Comparison of ENCODE assay signal across 19 cellular contexts in the genomic region with DNA sequence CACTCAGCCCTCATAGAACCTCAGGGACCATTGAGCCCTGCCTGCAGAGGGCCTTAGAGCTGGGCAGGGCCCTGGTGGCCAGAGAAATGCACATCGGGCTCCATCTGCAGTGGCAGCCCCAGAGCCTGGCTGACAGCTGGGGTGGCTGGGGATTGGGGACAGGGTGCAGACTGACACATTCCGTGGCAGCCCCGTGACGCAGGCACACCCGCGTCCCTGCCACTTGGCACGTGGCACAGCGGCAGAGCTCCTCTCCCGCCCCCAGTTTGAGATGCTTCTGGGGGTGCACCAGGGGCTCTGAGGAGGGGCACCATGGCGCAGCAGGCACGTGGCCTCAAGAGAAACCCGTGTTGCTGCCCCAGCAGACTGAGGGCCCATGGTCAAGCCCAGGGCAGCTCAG. TPM values are rescaled to one million over a fixed set of nuclear protein-coding genes. Genes with fewer than 3 reads are reported as not detected.
A peak's percentile ranks its signal among the peaks of the same experiment; 100 is the strongest.
DNase-seq lines count a peak whose midpoint lies in the region; ATAC-seq, FAIRE-seq and TF ChIP-seq lines count a peak whose summit lies in the region.
"Had no signal": no experiment of that assay in that cellular context is flagged by ENCODE, and none has a peak within 500 bp of the region (broad histone marks: within the 10 kb centered on the region; RNA-seq: fewer than 3 reads in every experiment).

No MANE protein-coding gene starts in this region.

- POLR2A ChIA-PET in HepG2 (lab: Yijun Ruan, JAX), result no interaction called here

- WGBS in HepG2 (ENCODE audit: low lambda C conversion rate), result no CpG with 5 or more reads among the region's 12 CpGs
- 0% methylated on average over 1 of the region's 12 CpGs for WGBS in right lobe of liver (ENCODE audit: insufficient coverage, low coverage, low lambda C conversion rate, missing lambda C conversion rate)
- WGBS in ovary, 3 donors, result 72 to 75% (median 75%) methylated on average over 7 to 12 of the region's 12 CpGs

- no peak overlapping the region for H3K4me2 ChIP-seq in HepG2 (ENCODE audit: low read depth, low read length)
- H3K4me2 ChIP-seq: BLaER1 had no signal

- in situ Hi-C loops in HepG2 (cut with HindIII; ENCODE audit: extremely low pct_ligation_motif_present, low pct_unique_long_range_greater_than_20kb), result no loop called here
- in situ Hi-C loops in HAP-1 (cut with MboI; ENCODE audit: low sequenced_read_pairs), result no loop called here

- H3K27ac ChIP-seq in HepG2 (ENCODE audit: extremely low read length, insufficient read depth, low read length), result no peak overlapping the region
- no peak overlapping the region for H3K27ac ChIP-seq in right lobe of liver
- H3K27ac ChIP-seq in caudate nucleus (ENCODE audit: low read depth, low read length), result peak overlapping the region; percentile 70
- H3K27ac ChIP-seq in ovary, result no peak overlapping the region
- H3K27ac ChIP-seq: BLaER1 had no signal

- no peak for FAIRE-seq in HepG2 (lab: Jason Lieb, UNC)
- FAIRE-seq: GM19239, HTR-8/SVneo had no signal

- H4K20me1 ChIP-seq in HepG2 (ENCODE audit: insufficient read depth, low read length), result peaks cover 3% of the 10 kb centered on the region; the same call in 1 of the 2 replicates

- TF ChIP-seq POLR2A in HepG2 (IDR thresholded peaks at IDR 0.05; ENCODE audit: insufficient read depth in 1 of 2, low read depth in 2 of 2, low read length in 2 of 2) (no peak), right lobe of liver (IDR thresholded peaks at IDR 0.05) (no peak), ovary (IDR thresholded peaks at IDR 0.05) (no peak)

- no peaks in the 10 kb centered on the region for H3K9me3 ChIP-seq in HepG2 (ENCODE audit: low read length)
- H3K9me3 ChIP-seq in right lobe of liver, result no peaks in the 10 kb centered on the region
- H3K9me3 ChIP-seq in ovary, result no peaks in the 10 kb centered on the region
- H3K9me3 ChIP-seq in HAP-1, result no peaks in the 10 kb centered on the region
- H3K9me3 ChIP-seq: BLaER1, Caco-2 had no signal

- H2AFZ ChIP-seq in HepG2 (ENCODE audit: low read length), result no peak overlapping the region

- TF ChIP-seq EP300 in HepG2 (IDR thresholded peaks at IDR 0.05; ENCODE audit: low read depth in 2 of 2, low read length in 2 of 2) (no peak), HepG2 (CRISPR knock-in tag; IDR thresholded peaks at IDR 0.05; ENCODE audit: borderline replicate concordance) (no peak), ovary (IDR thresholded peaks at IDR 0.05) (no peak)

- TF ChIP-seq RAD21 in HepG2 (CRISPR knock-in tag; IDR thresholded peaks at IDR 0.05), result no peak

- DNase-seq in HepG2 (ENCODE audit: low spot score) (no peak), right lobe of liver (no peak), caudate nucleus (lab: John Stamatoyannopoulos, UW) (peak in 45 of 61 donors; percentile 21 to 89 (median 56)), head of caudate nucleus (peak in 41 of 42 donors; percentile 54 to 93 (median 79)), ovary (no peak), HAP-1 (ENCODE audit: low spot score in 2 of 2) (no peak), MV-4-11 (lab: John Stamatoyannopoulos, UW) (no peak), NOMO-1 treated with DMSO at 0.1 percent for 48 hours (lab: John Stamatoyannopoulos, UW; ENCODE audit: unreplicated experiment) (no peak)
- DNase-seq: 8988T; AML-193; Caco-2; CD8-positive, alpha-beta memory T cell; DMS53; GF-D8; GOT3; HCEC 1CT had no signal

- ATAC-seq in HepG2 (peak; percentile 11; the same call in 1 of the 3 replicates), right lobe of liver (no peak)

- no peak overlapping the region for H3K9ac ChIP-seq in HepG2 (ENCODE audit: insufficient read depth, low read depth, low read length)
- H3K9ac ChIP-seq: BLaER1 had no signal

- CTCF ChIA-PET in HepG2 (lab: Yijun Ruan, JAX; ENCODE audit: low intra/inter-chr PET ratio, low total read pairs), result no interaction called here

- no TSS peak for BruUV-seq in HepG2 (replicated peaks; lab: Mats Ljungman, UMichigan)

- H3K4me3 ChIP-seq in HepG2 (replicated peaks in 1 of 3; ENCODE audit: insufficient read depth in 1 of 3, low read depth in 2 of 3, low read length in 3 of 3) (no peak overlapping the region), right lobe of liver (no peak overlapping the region), ovary (no peak overlapping the region), HAP-1 (no peak overlapping the region)
- H3K4me3 ChIP-seq: BLaER1 had no signal

- intact Hi-C loops in HepG2 (cut with micrococcal nuclease; ENCODE audit: unreplicated experiment), result no loop called here
- intact Hi-C loops in right lobe of liver (cut with DNase I), result no loop called here
- intact Hi-C loops in head of caudate nucleus (cut with DNase I), result no loop called here
- intact Hi-C loops in ovary (cut with DNase I), result no loop called here

- H3K27me3 ChIP-seq in HepG2 (ENCODE audit: control insufficient read depth in 1 of 2, insufficient read depth in 2 of 2, low read length in 2 of 2) (peaks cover 33 to 76% of the 10 kb centered on the region in 2 experiments), right lobe of liver (peaks cover 8 to 20% of the 10 kb centered on the region in 2 donors), ovary (peaks cover 7% of the 10 kb centered on the region), HAP-1 (ENCODE audit: low read depth) (peaks cover 39% of the 10 kb centered on the region)

- H3K79me2 ChIP-seq in HepG2 (ENCODE audit: insufficient read depth, low read length), result no peaks in the 10 kb centered on the region

- TF ChIP-seq CTCF in HepG2 (CRISPR knock-in tag; IDR thresholded peaks at IDR 0.05) (no peak), right lobe of liver (IDR thresholded peaks at IDR 0.05) (no peak), ovary (IDR thresholded peaks at IDR 0.05) (no peak)

- H3K36me3 ChIP-seq in HepG2 (replicated peaks in 1 of 2; ENCODE audit: control insufficient read depth in 1 of 2, insufficient read depth in 2 of 2, low read length in 2 of 2), result no peaks in the 10 kb centered on the region
- no peaks in the 10 kb centered on the region for H3K36me3 ChIP-seq in right lobe of liver
- no peaks in the 10 kb centered on the region for H3K36me3 ChIP-seq in ovary
- no peaks in the 10 kb centered on the region for H3K36me3 ChIP-seq in HAP-1 (replicated peaks)
- H3K36me3 ChIP-seq: BLaER1 had no signal

- H3K4me1 ChIP-seq in HepG2 (ENCODE audit: insufficient read depth, low read length) (no peaks in the 10 kb centered on the region), right lobe of liver (no peaks in the 10 kb centered on the region), ovary (ENCODE audit: insufficient read depth) (no peaks in the 10 kb centered on the region), HAP-1 (peaks cover 3% of the 10 kb centered on the region; the same call in 1 of the 2 replicates)

RNA-seq across cellular contexts. Expression of gene FBXL16, which starts 2.2 kb away (rescaled TPM):
- total RNA-seq in HepG2 (2016; rRNA removed; fragmentation: Illumina TruSeq; extraction: Trizol) (0.20 and 0.22 TPM in 2 replicates), right lobe of liver (1 to 10 TPM in 2 of 6 experiments, under 1 TPM in 1, not detected in 3; 0.05 to 2.3 (median 1.7) TPM), ovary (1 to 10 TPM in 4 of 7 donors, under 1 TPM in 2, not detected in 1; 0.48 to 2.5 (median 1.4) TPM)
- total RNA-seq in HepG2 (2016; cell fraction: cytosol; rRNA removed; fragmentation: Illumina TruSeq; extraction: Trizol; ENCODE audit: low read depth), result 0.10 TPM in 1 of 2 replicates, not detected in the other
- total RNA-seq in HepG2 (2016; cell fraction: insoluble cytoplasmic fraction; rRNA removed; fragmentation: Illumina TruSeq; extraction: Trizol), result 0.19 TPM in 1 of 2 replicates, not detected in the other
- 0.10 and 0.22 TPM in 2 replicates for total RNA-seq in HepG2 (2016; cell fraction: membrane; rRNA removed; fragmentation: Illumina TruSeq; extraction: Trizol)
- 0.19 TPM in 1 of 2 replicates, not detected in the other for total RNA-seq in HepG2 (2016; cell fraction: nucleus; rRNA removed; fragmentation: Illumina TruSeq; extraction: Trizol)
- polyA plus RNA-seq in HepG2 (2011; rRNA removed) (2.0 and 2.2 TPM in 2 replicates), ovary (under 1 TPM; 0.22 to 0.25 TPM)
- 1.6 and 3.1 TPM in 2 replicates for polyA plus RNA-seq in HepG2 (2011; cell fraction: cytosol; rRNA removed)
- polyA plus RNA-seq in HepG2 (2011; cell fraction: nucleus; rRNA removed), result 4.4 and 5.3 TPM in 2 replicates
- 2.8 and 5.8 TPM in 2 replicates for polyA plus RNA-seq in HepG2 (2012)
- polyA plus RNA-seq in HepG2 (2016; cell fraction: cytosol; fragmentation: Illumina TruSeq; extraction: Trizol; ENCODE audit: low read depth), result 0.14 and 2.9 TPM in 2 replicates
- 0.45 and 0.64 TPM in 2 replicates for polyA plus RNA-seq in HepG2 (2016; cell fraction: insoluble cytoplasmic fraction; fragmentation: Illumina TruSeq; extraction: Trizol; ENCODE audit: low read depth)
- polyA plus RNA-seq in HepG2 (2016; cell fraction: membrane; fragmentation: Illumina TruSeq; extraction: Trizol; ENCODE audit: low read depth), result 0.38 and 0.42 TPM in 2 replicates
- 0.35 and 0.36 TPM in 2 replicates for polyA plus RNA-seq in HepG2 (2016; cell fraction: nucleus; fragmentation: Illumina TruSeq; extraction: Trizol; ENCODE audit: insufficient read depth, low read depth)
- 4.1 and 8.8 TPM in 2 replicates for polyA minus RNA-seq in HepG2 (2011; rRNA and poly(A)+ RNA removed; ENCODE audit: low replicate concordance)
- polyA minus RNA-seq in HepG2 (2011; cell fraction: cytosol; rRNA and poly(A)+ RNA removed), result 1.8 and 2.7 TPM in 2 replicates
- 0.52 and 0.99 TPM in 2 replicates for polyA minus RNA-seq in HepG2 (2011; cell fraction: nucleus; rRNA and poly(A)+ RNA removed)

RNA-seq across cellular contexts. Expression of gene METRN, which starts 11.5 kb away (rescaled TPM):
- total RNA-seq in HepG2 (2016; rRNA removed; fragmentation: Illumina TruSeq; extraction: Trizol) (27.3 and 46.1 TPM in 2 replicates), right lobe of liver (10 to 100 TPM; 14.0 to 43.7 (median 26.2) TPM), ovary (10 to 100 TPM in 5 of 7 donors, 1 to 10 TPM in 2; 4.0 to 57.1 (median 15.7) TPM)
- 309 and 313 TPM in 2 replicates for total RNA-seq in HepG2 (2016; cell fraction: cytosol; rRNA removed; fragmentation: Illumina TruSeq; extraction: Trizol; ENCODE audit: low read depth)
- 32.7 and 50.4 TPM in 2 replicates for total RNA-seq in HepG2 (2016; cell fraction: insoluble cytoplasmic fraction; rRNA removed; fragmentation: Illumina TruSeq; extraction: Trizol)
- total RNA-seq in HepG2 (2016; cell fraction: membrane; rRNA removed; fragmentation: Illumina TruSeq; extraction: Trizol), result 215 and 243 TPM in 2 replicates
- 17.9 and 18.8 TPM in 2 replicates for total RNA-seq in HepG2 (2016; cell fraction: nucleus; rRNA removed; fragmentation: Illumina TruSeq; extraction: Trizol)
- polyA plus RNA-seq in HepG2 (2011; rRNA removed) (25.5 and 34.0 TPM in 2 replicates), ovary (1 to 10 TPM in 1 of 2 donors, under 1 TPM in 1; 0.40 to 5.6 TPM)
- polyA plus RNA-seq in HepG2 (2011; cell fraction: cytosol; rRNA removed), result 9.2 and 47.6 TPM in 2 replicates
- 25.3 and 25.6 TPM in 2 replicates for polyA plus RNA-seq in HepG2 (2011; cell fraction: nucleus; rRNA removed)
- polyA plus RNA-seq in HepG2 (2012), result 6.0 and 9.7 TPM in 2 replicates
- polyA plus RNA-seq in HepG2 (2016; cell fraction: cytosol; fragmentation: Illumina TruSeq; extraction: Trizol; ENCODE audit: low read depth), result 285 and 311 TPM in 2 replicates
- 25.1 and 30.0 TPM in 2 replicates for polyA plus RNA-seq in HepG2 (2016; cell fraction: insoluble cytoplasmic fraction; fragmentation: Illumina TruSeq; extraction: Trizol; ENCODE audit: low read depth)
- 167 and 188 TPM in 2 replicates for polyA plus RNA-seq in HepG2 (2016; cell fraction: membrane; fragmentation: Illumina TruSeq; extraction: Trizol; ENCODE audit: low read depth)
- 32.0 and 38.6 TPM in 2 replicates for polyA plus RNA-seq in HepG2 (2016; cell fraction: nucleus; fragmentation: Illumina TruSeq; extraction: Trizol; ENCODE audit: insufficient read depth, low read depth)
- 4.1 and 35.6 TPM in 2 replicates for polyA minus RNA-seq in HepG2 (2011; rRNA and poly(A)+ RNA removed; ENCODE audit: low replicate concordance)
- polyA minus RNA-seq in HepG2 (2011; cell fraction: cytosol; rRNA and poly(A)+ RNA removed), result 14.3 and 15.0 TPM in 2 replicates
- polyA minus RNA-seq in HepG2 (2011; cell fraction: nucleus; rRNA and poly(A)+ RNA removed), result 4.4 and 4.6 TPM in 2 replicates

RNA-seq across cellular contexts. Expression of gene WDR24, which starts 13.2 kb away (rescaled TPM):
- total RNA-seq in HepG2 (2016; rRNA removed; fragmentation: Illumina TruSeq; extraction: Trizol) (1.4 and 3.8 TPM in 2 replicates), right lobe of liver (10 to 100 TPM in 1 of 6 experiments, 1 to 10 TPM in 5; 5.5 to 11.7 (median 9.7) TPM), ovary (10 to 100 TPM in 6 of 7 donors, 1 to 10 TPM in 1; 8.4 to 17.3 (median 13.4) TPM)
- 0.35 and 0.40 TPM in 2 replicates for total RNA-seq in HepG2 (2016; cell fraction: cytosol; rRNA removed; fragmentation: Illumina TruSeq; extraction: Trizol; ENCODE audit: low read depth)
- total RNA-seq in HepG2 (2016; cell fraction: insoluble cytoplasmic fraction; rRNA removed; fragmentation: Illumina TruSeq; extraction: Trizol), result 1.2 and 4.3 TPM in 2 replicates
- total RNA-seq in HepG2 (2016; cell fraction: membrane; rRNA removed; fragmentation: Illumina TruSeq; extraction: Trizol), result 0.83 and 1.7 TPM in 2 replicates
- 6.4 and 7.9 TPM in 2 replicates for total RNA-seq in HepG2 (2016; cell fraction: nucleus; rRNA removed; fragmentation: Illumina TruSeq; extraction: Trizol)
- polyA plus RNA-seq in HepG2 (2011; rRNA removed) (4.5 and 8.3 TPM in 2 replicates), ovary (10 to 100 TPM in 1 of 2 donors, under 1 TPM in 1; 0.42 to 10.3 TPM)
- polyA plus RNA-seq in HepG2 (2011; cell fraction: cytosol; rRNA removed), result 1.3 and 1.9 TPM in 2 replicates
- 117 and 130 TPM in 2 replicates for polyA plus RNA-seq in HepG2 (2011; cell fraction: nucleus; rRNA removed)
- polyA plus RNA-seq in HepG2 (2012), result 4.1 and 6.2 TPM in 2 replicates
- 0.34 and 0.43 TPM in 2 replicates for polyA plus RNA-seq in HepG2 (2016; cell fraction: cytosol; fragmentation: Illumina TruSeq; extraction: Trizol; ENCODE audit: low read depth)
- 0.93 and 2.0 TPM in 2 replicates for polyA plus RNA-seq in HepG2 (2016; cell fraction: insoluble cytoplasmic fraction; fragmentation: Illumina TruSeq; extraction: Trizol; ENCODE audit: low read depth)
- polyA plus RNA-seq in HepG2 (2016; cell fraction: membrane; fragmentation: Illumina TruSeq; extraction: Trizol; ENCODE audit: low read depth), result 0.53 and 0.66 TPM in 2 replicates
- polyA plus RNA-seq in HepG2 (2016; cell fraction: nucleus; fragmentation: Illumina TruSeq; extraction: Trizol; ENCODE audit: insufficient read depth, low read depth), result 17.5 and 18.7 TPM in 2 replicates
- polyA minus RNA-seq in HepG2 (2011; rRNA and poly(A)+ RNA removed; ENCODE audit: low replicate concordance), result 9.5 and 10.1 TPM in 2 replicates
- polyA minus RNA-seq in HepG2 (2011; cell fraction: cytosol; rRNA and poly(A)+ RNA removed), result 1.4 and 1.5 TPM in 2 replicates
- 13.9 and 15.6 TPM in 2 replicates for polyA minus RNA-seq in HepG2 (2011; cell fraction: nucleus; rRNA and poly(A)+ RNA removed)

RNA-seq across cellular contexts. Expression of gene ANTKMT, which starts 17.5 kb away (rescaled TPM):
- total RNA-seq in HepG2 (2016; rRNA removed; fragmentation: Illumina TruSeq; extraction: Trizol) (17.8 and 47.8 TPM in 2 replicates), right lobe of liver (10 to 100 TPM; 19.7 to 56.0 (median 28.2) TPM), ovary (10 to 100 TPM; 15.9 to 43.9 (median 26.0) TPM)
- total RNA-seq in HepG2 (2016; cell fraction: cytosol; rRNA removed; fragmentation: Illumina TruSeq; extraction: Trizol; ENCODE audit: low read depth), result 23.3 and 24.5 TPM in 2 replicates
- total RNA-seq in HepG2 (2016; cell fraction: insoluble cytoplasmic fraction; rRNA removed; fragmentation: Illumina TruSeq; extraction: Trizol), result 20.4 and 46.4 TPM in 2 replicates
- 26.6 and 30.6 TPM in 2 replicates for total RNA-seq in HepG2 (2016; cell fraction: membrane; rRNA removed; fragmentation: Illumina TruSeq; extraction: Trizol)
- 18.5 and 25.5 TPM in 2 replicates for total RNA-seq in HepG2 (2016; cell fraction: nucleus; rRNA removed; fragmentation: Illumina TruSeq; extraction: Trizol)
- polyA plus RNA-seq in HepG2 (2011; rRNA removed) (7.5 and 11.8 TPM in 2 replicates), ovary (10 to 100 TPM in 1 of 2 donors, not detected in 1; 13.2 TPM)
- polyA plus RNA-seq in HepG2 (2011; cell fraction: cytosol; rRNA removed), result 10.6 and 19.3 TPM in 2 replicates
- polyA plus RNA-seq in HepG2 (2011; cell fraction: nucleus; rRNA removed), result 47.2 and 48.7 TPM in 2 replicates
- polyA plus RNA-seq in HepG2 (2012), result 4.2 and 8.6 TPM in 2 replicates
- 14.5 and 19.6 TPM in 2 replicates for polyA plus RNA-seq in HepG2 (2016; cell fraction: cytosol; fragmentation: Illumina TruSeq; extraction: Trizol; ENCODE audit: low read depth)
- 10.3 and 11.6 TPM in 2 replicates for polyA plus RNA-seq in HepG2 (2016; cell fraction: insoluble cytoplasmic fraction; fragmentation: Illumina TruSeq; extraction: Trizol; ENCODE audit: low read depth)
- 16.4 and 20.3 TPM in 2 replicates for polyA plus RNA-seq in HepG2 (2016; cell fraction: membrane; fragmentation: Illumina TruSeq; extraction: Trizol; ENCODE audit: low read depth)
- polyA plus RNA-seq in HepG2 (2016; cell fraction: nucleus; fragmentation: Illumina TruSeq; extraction: Trizol; ENCODE audit: insufficient read depth, low read depth), result 33.8 and 45.5 TPM in 2 replicates
- polyA minus RNA-seq in HepG2 (2011; rRNA and poly(A)+ RNA removed; ENCODE audit: low replicate concordance), result 2.4 and 4.6 TPM in 2 replicates
- 5.2 and 9.3 TPM in 2 replicates for polyA minus RNA-seq in HepG2 (2011; cell fraction: cytosol; rRNA and poly(A)+ RNA removed)
- 9.1 and 10.3 TPM in 2 replicates for polyA minus RNA-seq in HepG2 (2011; cell fraction: nucleus; rRNA and poly(A)+ RNA removed)

RNA-seq across cellular contexts. Expression of gene JMJD8, which starts 19.3 kb away (rescaled TPM):
- 0.55 and 2.6 TPM in 2 replicates for total RNA-seq in HepG2 (2016; rRNA removed; fragmentation: Illumina TruSeq; extraction: Trizol)
- 0.40 and 0.88 TPM in 2 replicates for total RNA-seq in HepG2 (2016; cell fraction: cytosol; rRNA removed; fragmentation: Illumina TruSeq; extraction: Trizol; ENCODE audit: low read depth)
- 0.77 and 3.8 TPM in 2 replicates for total RNA-seq in HepG2 (2016; cell fraction: insoluble cytoplasmic fraction; rRNA removed; fragmentation: Illumina TruSeq; extraction: Trizol)
- total RNA-seq in HepG2 (2016; cell fraction: membrane; rRNA removed; fragmentation: Illumina TruSeq; extraction: Trizol), result 1.2 and 1.4 TPM in 2 replicates
- total RNA-seq in HepG2 (2016; cell fraction: nucleus; rRNA removed; fragmentation: Illumina TruSeq; extraction: Trizol), result 5.1 and 7.1 TPM in 2 replicates
- polyA plus RNA-seq in HepG2 (2011; rRNA removed), result 11.8 and 17.3 TPM in 2 replicates
- 4.0 and 8.1 TPM in 2 replicates for polyA plus RNA-seq in HepG2 (2011; cell fraction: cytosol; rRNA removed)
- 157 and 173 TPM in 2 replicates for polyA plus RNA-seq in HepG2 (2011; cell fraction: nucleus; rRNA removed)
- 6.9 and 9.3 TPM in 2 replicates for polyA plus RNA-seq in HepG2 (2012)
- 0.87 and 1.2 TPM in 2 replicates for polyA plus RNA-seq in HepG2 (2016; cell fraction: cytosol; fragmentation: Illumina TruSeq; extraction: Trizol; ENCODE audit: low read depth)
- 1.8 and 2.0 TPM in 2 replicates for polyA plus RNA-seq in HepG2 (2016; cell fraction: insoluble cytoplasmic fraction; fragmentation: Illumina TruSeq; extraction: Trizol; ENCODE audit: low read depth)
- 1.7 TPM in 2 replicates for polyA plus RNA-seq in HepG2 (2016; cell fraction: membrane; fragmentation: Illumina TruSeq; extraction: Trizol; ENCODE audit: low read depth)
- 33.6 and 33.9 TPM in 2 replicates for polyA plus RNA-seq in HepG2 (2016; cell fraction: nucleus; fragmentation: Illumina TruSeq; extraction: Trizol; ENCODE audit: insufficient read depth, low read depth)
- 2.1 and 48.1 TPM in 2 replicates for polyA minus RNA-seq in HepG2 (2011; rRNA and poly(A)+ RNA removed; ENCODE audit: low replicate concordance)
- 1.9 and 3.5 TPM in 2 replicates for polyA minus RNA-seq in HepG2 (2011; cell fraction: cytosol; rRNA and poly(A)+ RNA removed)
- polyA minus RNA-seq in HepG2 (2011; cell fraction: nucleus; rRNA and poly(A)+ RNA removed), result 6.3 and 7.6 TPM in 2 replicates
- 10 to 100 TPM; 26.9 to 68.1 (median 36.9) TPM for total RNA-seq in right lobe of liver
- total RNA-seq in ovary, result 10 to 100 TPM; 36.6 to 73.9 (median 64.0) TPM
- 10 to 100 TPM; 10.2 to 53.8 TPM for polyA plus RNA-seq in ovary

Comparison
In these comparisons a context has a peak if more than half of its experiments do, and no peak if none do; other contexts are left out.
1. DNase-seq: peak in caudate nucleus (45 of 61) and head of caudate nucleus (41 of 42); none in HepG2 (single experiment), right lobe of liver (0 of 3), ovary (0 of 5), HAP-1 (0 of 2), MV-4-11 (single experiment) and NOMO-1 treated with DMSO at 0.1 percent for 48 hours (single experiment).